ENCODE assay signal across 22 cellular contexts in genomic region chr17:79916991-79917901, GRCh38.
DNase-seq lines count a peak whose midpoint lies in the region; ATAC-seq and TF ChIP-seq lines count a peak whose summit lies in the region.
"Had no signal": no experiment of that assay in that cellular context is flagged by ENCODE, and none has a peak within 500 bp of the region (broad histone marks: within the 10 kb centered on the region; RNA-seq: fewer than 3 reads in every experiment).

No MANE protein-coding gene starts in this region.

- no peaks in the 10 kb centered on the region for H3K36me3 Mint-ChIP-seq in endodermal cell (ENCODE audit: low read depth)
- H3K36me3 Mint-ChIP-seq: CD8-positive, alpha-beta memory T cell had no signal

- TF ChIP-seq CTCF in HEK293 (tag by site-specific recombination; IDR thresholded peaks at IDR 0.05) = no peak
- TF ChIP-seq CTCF in endodermal cell (conservative IDR thresholded peaks at IDR 0.05) = no peak
- TF ChIP-seq CTCF in GM13977 (IDR thresholded peaks at IDR 0.05; ENCODE audit: extremely low read depth, insufficient read depth, missing control alignments) = no peak

- H3K27me3 ChIP-seq in endodermal cell (ENCODE audit: control insufficient read depth, insufficient read depth, low read length, poor library complexity, severe bottlenecking) (no peaks in the 10 kb centered on the region), neuronal stem cell (ENCODE audit: control insufficient read depth in 3 of 3, insufficient read depth in 3 of 3, low read depth in 1 of 3, low read length in 3 of 3) (peaks cover 0 to 71% (median 4%) of the 10 kb centered on the region in 3 experiments)
- H3K27me3 ChIP-seq: Peyer's patch had no signal

- no peak overlapping the region for H2AFZ ChIP-seq in neuronal stem cell (ENCODE audit: low read length)

- H3K4me3 ChIP-seq in HEK293 (ENCODE audit: low read depth, low read length) (no peak overlapping the region), endodermal cell (ENCODE audit: low read length) (no peak overlapping the region), neuronal stem cell (ENCODE audit: low read length in 2 of 2) (peak overlapping the region in 1 of 2 donors; percentile 10)
- H3K4me3 ChIP-seq: HAP-1, Peyer's patch had no signal

- H3K18ac ChIP-seq in neuronal stem cell (ENCODE audit: low read length) = no peak overlapping the region

- H2BK120ac ChIP-seq in neuronal stem cell (ENCODE audit: low read depth, low read length) = no peak overlapping the region

- H2BK15ac ChIP-seq in neuronal stem cell (ENCODE audit: low read length) = peak overlapping the region; percentile 62

- peak overlapping the region; percentile 93 for H2AK5ac ChIP-seq in neuronal stem cell (ENCODE audit: low read depth, low read length)

- no peaks in the 10 kb centered on the region for H3K79me1 ChIP-seq in neuronal stem cell (ENCODE audit: low read depth, low read length)

- no peak overlapping the region for H3K4ac ChIP-seq in neuronal stem cell (ENCODE audit: low read length)

- peak overlapping the region; percentile 49 for H3K14ac ChIP-seq in neuronal stem cell (ENCODE audit: low read length)

- WGBS in endodermal cell (ENCODE audit: insufficient coverage in 1 of 2, insufficient read length in 1 of 2), 2 experiments = 90 to 93% methylated on average over 9 to 17 of the region's 18 CpGs
- WGBS in neuronal stem cell (ENCODE audit: extremely low coverage in 2 of 2, insufficient read length in 2 of 2, insufficient replicate concordance in 1 of 2), 2 donors = no CpG with 5 or more reads among the region's 18 CpGs

- POLR2A ChIA-PET in HEK293 (lab: Yijun Ruan, JAX) = interaction anchor here (0.8 kb wide), 1 partner anchor 14 kb away, joined by 3 read pairs; no protein-coding TSS in a partner anchor

- CTCF ChIA-PET in HEK293 (lab: Yijun Ruan, JAX) = interaction anchor here (0.6 to 2.5 kb wide), 10 partner anchors 7 to 206 kb away, joined by 3 to 10 read pairs (median 4); no protein-coding TSS in a partner anchor

- peaks cover 2% of the 10 kb centered on the region for H3K27me3 Mint-ChIP-seq in endodermal cell (ENCODE audit: insufficient read depth)

- DNase-seq in endodermal cell = peak; percentile 47
- DNase-seq in neuronal stem cell (ENCODE audit: low spot score) = no peak
- no peak for DNase-seq in NCI-H187 treated with DMSO at 0.1 percent for 48 hours (lab: John Stamatoyannopoulos, UW)
- no peak for DNase-seq in GM13977 (ENCODE audit: low spot score)
- DNase-seq: CD8-positive, alpha-beta memory T cell; DMS53; GDM1; IMR-90; NCI-H1105; NCI-H146; NCI-H2029 treated with DMSO at 0.1 percent for 48 hours; NCI-H2171; NCI-H345; NCI-H524 treated with DMSO at 0.1 percent for 48 hours; NCI-H82 had no signal

- no peaks in the 10 kb centered on the region for H3K4me1 Mint-ChIP-seq in endodermal cell

- H3K4me1 ChIP-seq in HEK293 (ENCODE audit: control insufficient read depth, insufficient read depth, low read length) (peaks cover 2% of the 10 kb centered on the region; the same call in 1 of the 2 replicates), endodermal cell (ENCODE audit: control insufficient read depth, insufficient read depth, low read length) (no peaks in the 10 kb centered on the region), neuronal stem cell (ENCODE audit: control insufficient read depth in 2 of 2, insufficient read depth in 1 of 2, low read depth in 1 of 2, low read length in 2 of 2) (peaks cover 0 to 2% of the 10 kb centered on the region in 2 donors)
- H3K4me1 ChIP-seq: HAP-1 had no signal

- H2BK5ac ChIP-seq in neuronal stem cell (ENCODE audit: low read length) = no peak overlapping the region

- no peaks in the 10 kb centered on the region for H3K36me3 ChIP-seq in HEK293 (ENCODE audit: control insufficient read depth in 2 of 2, insufficient read depth in 1 of 2, low read length in 2 of 2)
- no peaks in the 10 kb centered on the region for H3K36me3 ChIP-seq in endodermal cell (ENCODE audit: control insufficient read depth, insufficient read depth, low read length)
- H3K36me3 ChIP-seq in neuronal stem cell (replicated peaks in 1 of 2; ENCODE audit: control insufficient read depth in 2 of 2, insufficient read depth in 2 of 2, low read length in 2 of 2) = no peaks in the 10 kb centered on the region
- H3K36me3 ChIP-seq: HAP-1, Peyer's patch had no signal

- ATAC-seq in HG03520 (IDR thresholded peaks at IDR 0.05; ENCODE audit: unreplicated experiment) = no peak
- no peak for ATAC-seq in GM18520 (IDR thresholded peaks at IDR 0.05; ENCODE audit: unreplicated experiment)
- ATAC-seq: SK-N-SH treated with all-trans-retinoic acid at 6 μM for 48 hours had no signal

- no peak overlapping the region for H2BK12ac ChIP-seq in neuronal stem cell (ENCODE audit: low read length)

- H4K91ac ChIP-seq in neuronal stem cell (ENCODE audit: low read depth, low read length, poor library complexity) = no peak overlapping the region

- H4K8ac ChIP-seq in neuronal stem cell (ENCODE audit: low read depth, low read length) = no peak overlapping the region

- in situ Hi-C loops in GM13977 (cut with MboI; ENCODE audit: low pct_unique_long_range_greater_than_20kb, low sequenced_read_pairs, unreplicated experiment) = no loop called here

- no peak overlapping the region for H3K4me2 ChIP-seq in neuronal stem cell (ENCODE audit: insufficient read depth, low read length, poor library complexity, severe bottlenecking)

- no peaks in the 10 kb centered on the region for H3K9me3 Mint-ChIP-seq in endodermal cell
- H3K9me3 Mint-ChIP-seq: CD8-positive, alpha-beta memory T cell had no signal

- H3K9ac ChIP-seq in endodermal cell (ENCODE audit: extremely low read depth, low read length, poor library complexity, severe bottlenecking) (no peak overlapping the region), neuronal stem cell (ENCODE audit: low read depth, low read length, poor library complexity) (peak overlapping the region; percentile 82)
- H3K9ac ChIP-seq: KMS-11 had no signal

- H3K27ac Mint-ChIP-seq in endodermal cell = no peak overlapping the region

- H3K23ac ChIP-seq in neuronal stem cell (ENCODE audit: low read depth, low read length, poor library complexity) = peak overlapping the region; percentile 34

- no peak overlapping the region for H3K4me3 Mint-ChIP-seq in endodermal cell
- H3K4me3 Mint-ChIP-seq: CD8-positive, alpha-beta memory T cell had no signal

- no peak overlapping the region for H3K27ac ChIP-seq in HEK293 (ENCODE audit: extremely low read depth, low read depth, low read length)
- H3K27ac ChIP-seq in endodermal cell (ENCODE audit: low read depth, low read length) = no peak overlapping the region
- H3K27ac ChIP-seq in neuronal stem cell (replicated peaks; ENCODE audit: low read length) = no peak overlapping the region
- H3K27ac ChIP-seq: KMS-11, Peyer's patch had no signal

- H3K9me3 ChIP-seq in HEK293 (ENCODE audit: control insufficient read depth, insufficient read depth, low read depth, low read length) = no peaks in the 10 kb centered on the region
- no peaks in the 10 kb centered on the region for H3K9me3 ChIP-seq in endodermal cell (ENCODE audit: control insufficient read depth, low read length)
- no peaks in the 10 kb centered on the region for H3K9me3 ChIP-seq in neuronal stem cell (replicated peaks in 1 of 2; ENCODE audit: control insufficient read depth in 2 of 2, insufficient read depth in 1 of 2, low read depth in 1 of 2, low read length in 2 of 2)
- H3K9me3 ChIP-seq: HAP-1, Peyer's patch had no signal

TF ChIP-seq in HEK293, 187 proteins besides CTCF, POLR2A, EP300 and RAD21:
- TF ChIP-seq, protein P1, sequence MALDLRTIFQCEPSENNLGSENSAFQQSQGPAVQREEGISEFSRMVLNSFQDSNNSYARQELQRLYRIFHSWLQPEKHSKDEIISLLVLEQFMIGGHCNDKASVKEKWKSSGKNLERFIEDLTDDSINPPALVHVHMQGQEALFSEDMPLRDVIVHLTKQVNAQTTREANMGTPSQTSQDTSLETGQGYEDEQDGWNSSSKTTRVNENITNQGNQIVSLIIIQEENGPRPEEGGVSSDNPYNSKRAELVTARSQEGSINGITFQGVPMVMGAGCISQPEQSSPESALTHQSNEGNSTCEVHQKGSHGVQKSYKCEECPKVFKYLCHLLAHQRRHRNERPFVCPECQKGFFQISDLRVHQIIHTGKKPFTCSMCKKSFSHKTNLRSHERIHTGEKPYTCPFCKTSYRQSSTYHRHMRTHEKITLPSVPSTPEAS (tag by site-specific recombination; IDR thresholded peaks at IDR 0.05) = peak; percentile 97
- no peak for TF ChIP-seq SALL2 (tag by site-specific recombination; IDR thresholded peaks at IDR 0.05; ENCODE audit: borderline replicate concordance)
